ENCODE assay signal across 23 cellular contexts in genomic region chr11:29914203-29914930, GRCh38.
DNase-seq lines count a peak whose midpoint lies in the region; ATAC-seq, FAIRE-seq and TF ChIP-seq lines count a peak whose summit lies in the region.
"Had no signal": no experiment of that assay in that cellular context is flagged by ENCODE, and none has a peak within 500 bp of the region (broad histone marks: within the 10 kb centered on the region; RNA-seq: fewer than 3 reads in every experiment).

No MANE protein-coding gene starts in this region.

- no peak overlapping the region for H3K27ac ChIP-seq in breast epithelium
- H3K27ac ChIP-seq: A549, prostate gland, stomach, upper lobe of left lung had no signal

- H3K9me3 ChIP-seq in breast epithelium, result no peaks in the 10 kb centered on the region
- H3K9me3 ChIP-seq: A549, prostate gland, upper lobe of left lung had no signal

- 64 to 67% methylated on average over 2 of the region's 2 CpGs for WGBS in lower leg skin, 2 donors

- H3K27ac Mint-ChIP-seq in MCF 10A (ENCODE audit: low read depth, unreplicated experiment), result no peak overlapping the region
- H3K27ac Mint-ChIP-seq: activated naive CD8-positive, alpha-beta T cell treated with anti-CD3 and anti-CD28 coated beads, Interleukin-2, amount 10 ng/mL, durations not matched to agents 7 days and 5 days; activated T-helper 2 cell treated with anti-CD3 and anti-CD28 coated beads, Interferon-gamma antibody, Interleukin-2, Interleukin-4, amounts not matched to agents 10 μg/mL and 5 μg/mL and 100 μg/mL, durations not matched to agents 14 hours and 24 hours and 36 hours; CD14-positive monocyte had no signal

- intact Hi-C loops in MCF 10A (cut with micrococcal nuclease), result no loop called here
- intact Hi-C loops in breast epithelium (cut with DNase I; ENCODE audit: low total_unique reads), result no loop called here
- intact Hi-C loops in lower leg skin (cut with DNase I; ENCODE audit: low total_unique reads), result no loop called here

- POLR2A ChIA-PET in MCF 10A (lab: Yijun Ruan, JAX), result no interaction called here

- H3K4me1 Mint-ChIP-seq in MCF 10A (ENCODE audit: insufficient read depth, unreplicated experiment), result peaks cover 8% of the 10 kb centered on the region
- H3K4me1 Mint-ChIP-seq: activated naive CD8-positive, alpha-beta T cell treated with anti-CD3 and anti-CD28 coated beads, Interleukin-2, amount 10 ng/mL, durations not matched to agents 7 days and 5 days; CD14-positive monocyte; neural crest cell had no signal

- H3K27me3 ChIP-seq in breast epithelium, result no peaks in the 10 kb centered on the region
- H3K27me3 ChIP-seq: stomach, upper lobe of left lung had no signal

- TF ChIP-seq CTCF in MCF 10A (IDR thresholded peaks at IDR 0.05; ENCODE audit: unreplicated experiment), result no peak
- no peak for TF ChIP-seq CTCF in breast epithelium (IDR thresholded peaks at IDR 0.05)
- no peak for TF ChIP-seq CTCF in epithelial cell of esophagus (IDR thresholded peaks at IDR 0.05; ENCODE audit: insufficient read depth, low read depth, low read length, missing control alignments)
- TF ChIP-seq CTCF in lower leg skin (IDR thresholded peaks at IDR 0.05), result no peak

- no peaks in the 10 kb centered on the region for H3K4me1 ChIP-seq in breast epithelium
- H3K4me1 ChIP-seq: A549, prostate gland, stomach, upper lobe of left lung had no signal

- CTCF ChIA-PET in MCF 10A (lab: Yijun Ruan, JAX), result interaction anchor here (0.6 kb wide), 1 partner anchor 958 kb away, joined by 3 read pairs; no protein-coding TSS in a partner anchor

- H3K4me3 Mint-ChIP-seq in MCF 10A (ENCODE audit: unreplicated experiment), result no peak overlapping the region
- H3K4me3 Mint-ChIP-seq: activated naive CD8-positive, alpha-beta T cell treated with anti-CD3 and anti-CD28 coated beads, Interleukin-2, amount 10 ng/mL, durations not matched to agents 7 days and 5 days; CD14-positive monocyte; neural crest cell had no signal

- peak; percentile 83 for DNase-seq in MCF 10A (ENCODE audit: unreplicated experiment)
- no peak for DNase-seq in breast epithelium (ENCODE audit: low spot score in 2 of 2)
- DNase-seq in NCI-H226, result peak; percentile 74
- DNase-seq in epithelial cell of esophagus (ENCODE audit: low read depth), result peak; percentile 86
- DNase-seq in urothelium cell line (ENCODE audit: low spot score), result peak; percentile 23
- DNase-seq in lower leg skin (ENCODE audit: low spot score in 2 of 2), result no peak
- DNase-seq in HTR-8/SVneo (ENCODE audit: insufficient read length, low spot score), result no peak
- DNase-seq: activated CD4-positive, alpha-beta T cell treated with anti-CD3 and anti-CD28 coated beads for 4 hours; activated naive CD8-positive, alpha-beta T cell treated with anti-CD3 and anti-CD28 coated beads, Interleukin-2, amount 10 ng/mL, durations not matched to agents 7 days and 5 days; dermis blood vessel endothelial cell; left colon; NCI-H146; stimulated activated CD4-positive, alpha-beta T cell treated with anti-CD3 and anti-CD28 coated beads, Interleukin-4, amount 100 ng/mL, for 1 hour; stomach; upper lobe of left lung had no signal

- BruUV-seq in MCF 10A (replicated peaks; lab: Mats Ljungman, UMichigan), result no TSS peak

- no peaks in the 10 kb centered on the region for H3K36me3 ChIP-seq in breast epithelium
- H3K36me3 ChIP-seq: prostate gland, stomach, upper lobe of left lung had no signal

- TF ChIP-seq POLR2A in breast epithelium (IDR thresholded peaks at IDR 0.05) (no peak), lower leg skin (IDR thresholded peaks at IDR 0.05) (no peak)

- no peaks in the 10 kb centered on the region for H3K9me3 Mint-ChIP-seq in MCF 10A (ENCODE audit: unreplicated experiment)

- FAIRE-seq in urothelium cell line (lab: Jason Lieb, UNC) (no peak), HTR-8/SVneo (lab: Jason Lieb, UNC) (no peak)
- FAIRE-seq: RCC 7860 had no signal

- ATAC-seq in GM21528 (IDR thresholded peaks at IDR 0.05; ENCODE audit: low FRiP score, unreplicated experiment), result no peak
- ATAC-seq: A549, left colon had no signal

- H3K4me3 ChIP-seq in breast epithelium, result no peak overlapping the region
- no peak overlapping the region for H3K4me3 ChIP-seq in epithelial cell of esophagus (ENCODE audit: low read length)
- H3K4me3 ChIP-seq in lower leg skin (ENCODE audit: low read depth, poor library complexity, severe bottlenecking), result no peak overlapping the region
- H3K4me3 ChIP-seq: A549, prostate gland, smooth muscle cell, stomach, upper lobe of left lung had no signal

- H3K27me3 Mint-ChIP-seq in MCF 10A (ENCODE audit: insufficient read depth, unreplicated experiment), result no peaks in the 10 kb centered on the region
- H3K27me3 Mint-ChIP-seq: activated naive CD8-positive, alpha-beta T cell treated with anti-CD3 and anti-CD28 coated beads, Interleukin-2, amount 10 ng/mL, durations not matched to agents 7 days and 5 days had no signal

- no peaks in the 10 kb centered on the region for H3K36me3 Mint-ChIP-seq in MCF 10A (ENCODE audit: insufficient read depth, unreplicated experiment)
- H3K36me3 Mint-ChIP-seq: activated naive CD8-positive, alpha-beta T cell treated with anti-CD3 and anti-CD28 coated beads, Interleukin-2, amount 10 ng/mL, durations not matched to agents 7 days and 5 days; CD14-positive monocyte had no signal

Comparison
In these comparisons a context has a peak if more than half of its experiments do, and no peak if none do; other contexts are left out.
1. DNase-seq: peak in MCF 10A (single experiment), NCI-H226 (single experiment), epithelial cell of esophagus (single experiment) and urothelium cell line (single experiment); none in breast epithelium (0 of 2), lower leg skin (0 of 2) and HTR-8/SVneo (single experiment).